ENCODE assay signal across 1 cellular context in genomic region chr12:130966443-130967030, GRCh38.
TF ChIP-seq lines count a peak whose summit lies in the region.

No MANE protein-coding gene starts in this region.

TF ChIP-seq in HepG2, 621 proteins besides CTCF, POLR2A, EP300 and RAD21 (continues in another document):
- TF ChIP-seq ZNF609 (CRISPR knock-in tag; IDR thresholded peaks at IDR 0.05; ENCODE audit: borderline replicate concordance) (no peak), GTF2F1 (IDR thresholded peaks at IDR 0.05; ENCODE audit: low read length) (no peak), HOMEZ (CRISPR knock-in tag; IDR thresholded peaks at IDR 0.05; ENCODE audit: low read depth) (0 out of 2 replicates have a peak, but pooled peaks have one; percentile 14), HMG20A (CRISPR knock-in tag; IDR thresholded peaks at IDR 0.05; ENCODE audit: borderline replicate concordance) (no peak; the same call in 1 of the 2 replicates), ZFP1 (CRISPR knock-in tag; IDR thresholded peaks at IDR 0.05) (no peak), TCF12 (IDR thresholded peaks at IDR 0.05) (no peak), TCF12 (CRISPR knock-in tag; IDR thresholded peaks at IDR 0.05) (no peak), NCOA2 (CRISPR knock-in tag; IDR thresholded peaks at IDR 0.05) (peak; percentile 50; the same call in 1 of the 2 replicates), ZBTB33 (CRISPR knock-in tag; IDR thresholded peaks at IDR 0.05) (peak; percentile 98), HMGA1 (CRISPR knock-in tag; conservative IDR thresholded peaks at IDR 0.05) (no peak), SP5 (CRISPR knock-in tag; IDR thresholded peaks at IDR 0.05; ENCODE audit: borderline replicate concordance, low read depth) (no peak), HNRNPLL (IDR thresholded peaks at IDR 0.05; ENCODE audit: low read depth, low read length, poor library complexity, severe bottlenecking) (no peak), NCOA5 (CRISPR knock-in tag; IDR thresholded peaks at IDR 0.05) (no peak), HNRNPUL1 (IDR thresholded peaks at IDR 0.05; ENCODE audit: low read depth, low read length) (no peak), MED1 (CRISPR knock-in tag; IDR thresholded peaks at IDR 0.05) (0 out of 2 replicates have a peak, but pooled peaks have one; percentile 18), ADNP (CRISPR knock-in tag; IDR thresholded peaks at IDR 0.05) (no peak), POGZ (CRISPR knock-in tag; IDR thresholded peaks at IDR 0.05) (peak; percentile 46; the same call in 1 of the 2 replicates), RARA (CRISPR knock-in tag; IDR thresholded peaks at IDR 0.05) (peak; percentile 28; the same call in 1 of the 2 replicates), RELA (CRISPR knock-in tag; IDR thresholded peaks at IDR 0.05) (no peak), NRL (CRISPR knock-in tag; IDR thresholded peaks at IDR 0.05; ENCODE audit: borderline replicate concordance) (no peak), AKNA (CRISPR knock-in tag; IDR thresholded peaks at IDR 0.05; ENCODE audit: borderline replicate concordance) (no peak), MXD4 (CRISPR knock-in tag; IDR thresholded peaks at IDR 0.05) (no peak), ZNF224 (CRISPR knock-in tag; IDR thresholded peaks at IDR 0.05) (no peak), TERF1 (CRISPR knock-in tag; IDR thresholded peaks at IDR 0.05) (no peak), ZNF407 (CRISPR knock-in tag; IDR thresholded peaks at IDR 0.05; ENCODE audit: not compliant biosample characterization) (no peak), GATAD2A (CRISPR knock-in tag; IDR thresholded peaks at IDR 0.05) (peak; percentile 62; the same call in 1 of the 2 replicates), SKI (IDR thresholded peaks at IDR 0.05; ENCODE audit: partially characterized antibody) (peak; percentile 46), SALL1 (CRISPR knock-in tag; IDR thresholded peaks at IDR 0.05) (peak; percentile 53), ZNF770 (CRISPR knock-in tag; IDR thresholded peaks at IDR 0.05) (peak; percentile 88)
